In the genomic region with DNA sequence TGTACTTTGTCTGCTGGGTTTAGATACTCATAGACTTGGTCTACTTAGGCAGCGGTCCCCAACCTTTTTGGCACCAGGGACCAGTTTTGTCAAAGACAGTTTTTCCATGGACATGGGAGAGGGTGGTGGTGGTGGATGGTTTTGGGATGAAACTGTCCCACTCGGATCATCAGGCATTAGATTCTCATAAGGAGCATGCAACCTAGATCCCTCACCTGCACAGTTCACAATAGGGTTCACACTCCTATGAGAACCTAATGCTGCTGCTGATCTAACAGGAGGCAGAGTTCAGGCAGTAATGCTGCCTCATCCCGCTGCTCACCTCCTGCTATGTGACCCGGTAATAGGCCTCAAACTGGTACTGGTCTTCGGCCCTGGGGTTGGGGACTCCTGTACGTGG, we compare ENCODE assay signal across 20 cellular contexts. TPM values are rescaled to one million over a fixed set of nuclear protein-coding genes. Genes with fewer than 3 reads are reported as not detected.
DNase-seq lines count a peak whose midpoint lies in the region; ATAC-seq and TF ChIP-seq lines count a peak whose summit lies in the region.
"Had no signal": no experiment of that assay in that cellular context is flagged by ENCODE, and none has a peak within 500 bp of the region (broad histone marks: within the 10 kb centered on the region; RNA-seq: fewer than 3 reads in every experiment).

No MANE protein-coding gene starts in this region.

- H3K27me3 ChIP-seq in ACC112 (ENCODE audit: insufficient read depth, low read length) (no peaks in the 10 kb centered on the region), PC-9 (ENCODE audit: insufficient read depth, low read depth) (no peaks in the 10 kb centered on the region), esophagus squamous epithelium (no peaks in the 10 kb centered on the region), sigmoid colon (no peaks in the 10 kb centered on the region)
- H3K27me3 ChIP-seq: MG63, SJCRH30 had no signal

- H3K9me2 ChIP-seq in PC-9 (ENCODE audit: insufficient read depth), result no peaks in the 10 kb centered on the region

- no peak overlapping the region for H3K4me3 ChIP-seq in ACC112 (ENCODE audit: low read depth, low read length)
- no peak overlapping the region for H3K4me3 ChIP-seq in PC-9
- H3K4me3 ChIP-seq in esophagus squamous epithelium, result no peak overlapping the region
- no peak overlapping the region for H3K4me3 ChIP-seq in sigmoid colon
- H3K4me3 ChIP-seq: MG63, mucosa of descending colon, SJCRH30 had no signal

- 91 to 94% methylated on average over 3 of the region's 6 CpGs for WGBS in esophagus squamous epithelium, 2 donors
- 88 to 90% methylated on average over 6 of the region's 6 CpGs for WGBS in sigmoid colon, 2 donors

- TF ChIP-seq EP300 in sigmoid colon (IDR thresholded peaks at IDR 0.05), result no peak

- CTCF ChIA-PET in PC-9 (lab: Charles Lee), result no interaction called here

- H3K9me3 ChIP-seq in PC-9 (ENCODE audit: insufficient read depth, low read depth) (no peaks in the 10 kb centered on the region), esophagus squamous epithelium (no peaks in the 10 kb centered on the region), sigmoid colon (no peaks in the 10 kb centered on the region)
- H3K9me3 ChIP-seq: MG63, mucosa of descending colon, SJCRH30 had no signal

- peaks cover 74% of the 10 kb centered on the region for H3K79me2 ChIP-seq in ACC112 (ENCODE audit: control insufficient read depth, insufficient read depth, low read length, unreplicated experiment)
- peaks cover 37% of the 10 kb centered on the region for H3K79me2 ChIP-seq in PC-9 (ENCODE audit: low read depth)

- TF ChIP-seq POLR2A in esophagus squamous epithelium (IDR thresholded peaks at IDR 0.05), result no peak
- no peak for TF ChIP-seq POLR2A in sigmoid colon (IDR thresholded peaks at IDR 0.05)

- POLR2A ChIA-PET in PC-9 (lab: Charles Lee; ENCODE audit: unreplicated experiment), result interaction anchor here (1.2 kb wide), 1 partner anchor 12 kb away, joined by 13 read pairs; no protein-coding TSS in a partner anchor

- no peak for DNase-seq in PC-9
- no peak for DNase-seq in esophagus squamous epithelium (lab: John Stamatoyannopoulos, UW)
- DNase-seq in sigmoid colon, result no peak
- no peak for DNase-seq in activated effector memory CD4-positive, alpha-beta T cell treated with anti-CD3 and anti-CD28 coated beads, Interleukin-2, amount 50 U/mL, for 16 hours
- no peak for DNase-seq in putamen (ENCODE audit: low spot score)
- DNase-seq in EL, result no peak
- DNase-seq: activated CD4-positive, alpha-beta memory T cell treated with anti-CD3 and anti-CD28 coated beads, Interleukin-2, amount 10 ng/mL, durations not matched to agents 7 days and 5 days; activated CD4-positive, CD25-positive, alpha-beta regulatory T cell treated with anti-CD3 and anti-CD28 coated beads, Interleukin-2, amount 50 U/mL, for 72 hours; activated naive CD8-positive, alpha-beta T cell treated with anti-CD3 and anti-CD28 coated beads for 36 hours; CD8-positive, alpha-beta memory T cell; KG1; MG63; mucosa of descending colon; NCI-H1417 treated with DMSO at 0.1 percent for 48 hours; NCI-H2081 treated with DMSO at 0.1 percent for 48 hours; NCI-H748 treated with DMSO at 0.1 percent for 48 hours; posterior cingulate gyrus; SJCRH30 had no signal

- H4K20me1 ChIP-seq in PC-9 (ENCODE audit: insufficient read depth), result no peaks in the 10 kb centered on the region

- TF ChIP-seq CTCF in PC-9 (conservative IDR thresholded peaks at IDR 0.05) (no peak), esophagus squamous epithelium (IDR thresholded peaks at IDR 0.05) (no peak), sigmoid colon (IDR thresholded peaks at IDR 0.05) (no peak)

- TSS peak; percentile 46 for BruUV-seq in PC-9 (replicated peaks; lab: Mats Ljungman, UMichigan)

- H3K36me3 ChIP-seq in ACC112 (ENCODE audit: insufficient read depth, low read length), result peaks cover 40% of the 10 kb centered on the region
- peaks cover 17% of the 10 kb centered on the region; the same call in 1 of the 2 replicates for H3K36me3 ChIP-seq in PC-9 (ENCODE audit: low read depth)
- H3K36me3 ChIP-seq in esophagus squamous epithelium, result no peaks in the 10 kb centered on the region
- H3K36me3 ChIP-seq in sigmoid colon, result peaks cover 0 to 25% (median 5%) of the 10 kb centered on the region in 4 donors

- peak overlapping the region; percentile 87 for H3K27ac ChIP-seq in ACC112 (ENCODE audit: low read depth, low read length)
- H3K27ac ChIP-seq in PC-9, result peak overlapping the region; percentile 23; the same call in 1 of the 2 replicates
- H3K27ac ChIP-seq in esophagus squamous epithelium, result peak overlapping the region in 3 of 4 donors; percentile 4 to 68 (median 20)
- peak overlapping the region; percentile 68 to 95 (median 92) for H3K27ac ChIP-seq in sigmoid colon
- H3K27ac ChIP-seq: SJCRH30 had no signal

- intact Hi-C loops in PC-9 (cut with micrococcal nuclease; ENCODE audit: unreplicated experiment) (no loop called here), esophagus squamous epithelium (cut with DNase I) (no loop called here), sigmoid colon (cut with DNase I) (loop anchor here (5.0 kb wide), 2 partner anchors 64 to 179 kb away; no protein-coding TSS in a partner anchor)

- H3K4me1 ChIP-seq in ACC112 (ENCODE audit: control insufficient read depth, insufficient read depth, low read length, unreplicated experiment) (peaks cover 85% of the 10 kb centered on the region), PC-9 (replicated peaks; ENCODE audit: insufficient read depth) (peaks cover 47% of the 10 kb centered on the region), esophagus squamous epithelium (peaks cover 5 to 60% (median 24%) of the 10 kb centered on the region in 3 donors), sigmoid colon (peaks cover 0 to 97% (median 88%) of the 10 kb centered on the region in 4 donors)

- H2AFZ ChIP-seq in ACC112 (ENCODE audit: low read length, unreplicated experiment) (no peak overlapping the region), PC-9 (no peak overlapping the region)

- no peak for ATAC-seq in HG03457 (IDR thresholded peaks at IDR 0.05; ENCODE audit: unreplicated experiment)
- ATAC-seq: mucosa of descending colon had no signal

- no peak overlapping the region for H3K4me2 ChIP-seq in PC-9

- H3F3A ChIP-seq in PC-9 (ENCODE audit: insufficient read depth, low read depth), result peaks cover 13% of the 10 kb centered on the region; the same call in 1 of the 2 replicates

RNA-seq across cellular contexts. Expression of gene CMSS1, which starts 45.3 kb away (rescaled TPM):
- total RNA-seq in PC-9 (2021), result 96.8 and 98.9 TPM in 2 replicates
- total RNA-seq in esophagus squamous epithelium, result 10 to 100 TPM in 3 of 4 donors, 1 to 10 TPM in 1; 9.2 to 18.5 (median 12.9) TPM
- 10 to 100 TPM; 11.1 to 19.4 (median 16.6) TPM for total RNA-seq in sigmoid colon
- 10 to 100 TPM in 1 of 3 donors, 1 to 10 TPM in 2; 6.0 to 19.2 (median 7.6) TPM for polyA plus RNA-seq in sigmoid colon

Comparison
In these comparisons a context has a peak if more than half of its experiments do, and no peak if none do; other contexts are left out.
1. H3K27ac ChIP-seq: peak in every context shown above with its lines; median percentile 92 in sigmoid colon; 87 in ACC112; 23 in PC-9; 20 in esophagus squamous epithelium.